In the genomic region with DNA sequence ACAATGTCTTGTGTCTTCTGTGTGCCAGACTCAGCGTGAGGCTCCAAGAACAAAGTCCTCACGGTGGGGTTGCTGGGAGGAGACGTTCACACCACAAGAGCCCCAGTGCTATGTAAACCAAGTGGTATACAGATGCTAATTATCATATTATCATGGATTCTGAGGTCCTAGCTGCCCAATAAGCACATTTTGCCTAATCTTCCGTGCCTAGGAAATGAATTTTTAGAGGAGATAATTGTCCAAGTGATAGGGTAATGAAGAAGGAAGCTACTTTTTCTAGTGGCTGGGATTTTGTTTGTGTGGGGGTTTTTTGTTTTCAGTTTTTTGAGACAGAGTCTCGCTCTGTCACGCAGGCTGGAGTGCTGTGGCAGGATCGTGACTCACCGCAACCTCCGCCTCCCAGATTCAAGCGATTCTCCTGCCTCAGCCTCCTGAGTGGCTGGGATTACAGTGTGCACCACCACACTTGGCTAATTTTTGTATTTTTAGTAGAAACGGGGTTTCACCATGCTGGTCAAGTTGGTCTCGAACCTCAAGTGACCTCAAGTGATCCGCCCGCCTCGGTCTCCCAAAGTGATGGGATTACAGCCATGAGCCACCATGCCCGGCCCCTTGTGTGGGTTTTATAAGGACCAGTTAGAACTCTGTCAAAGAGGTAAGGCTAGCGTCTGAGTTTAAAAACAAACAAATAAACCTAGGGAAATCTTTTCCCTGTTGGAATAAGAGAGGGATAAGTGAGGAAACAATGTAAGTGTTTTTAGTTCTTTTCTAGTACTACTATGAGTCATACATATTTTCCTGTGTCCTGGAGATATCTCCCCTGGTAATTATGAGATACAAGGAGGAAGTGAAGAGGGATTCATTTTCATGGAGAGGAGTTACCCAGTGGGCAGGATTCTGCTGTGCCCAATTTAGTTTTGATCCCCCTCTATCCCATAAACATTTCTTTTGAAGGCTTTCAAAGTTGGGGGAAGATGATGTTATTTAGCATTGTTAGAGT, we compare ENCODE assay signal across 1 cellular context.
TF ChIP-seq lines count a peak whose summit lies in the region.

No MANE protein-coding gene starts in this region.

TF ChIP-seq in K562, 482 proteins besides CTCF, POLR2A, EP300 and RAD21 (continued from another document):
- TF ChIP-seq, protein P1, sequence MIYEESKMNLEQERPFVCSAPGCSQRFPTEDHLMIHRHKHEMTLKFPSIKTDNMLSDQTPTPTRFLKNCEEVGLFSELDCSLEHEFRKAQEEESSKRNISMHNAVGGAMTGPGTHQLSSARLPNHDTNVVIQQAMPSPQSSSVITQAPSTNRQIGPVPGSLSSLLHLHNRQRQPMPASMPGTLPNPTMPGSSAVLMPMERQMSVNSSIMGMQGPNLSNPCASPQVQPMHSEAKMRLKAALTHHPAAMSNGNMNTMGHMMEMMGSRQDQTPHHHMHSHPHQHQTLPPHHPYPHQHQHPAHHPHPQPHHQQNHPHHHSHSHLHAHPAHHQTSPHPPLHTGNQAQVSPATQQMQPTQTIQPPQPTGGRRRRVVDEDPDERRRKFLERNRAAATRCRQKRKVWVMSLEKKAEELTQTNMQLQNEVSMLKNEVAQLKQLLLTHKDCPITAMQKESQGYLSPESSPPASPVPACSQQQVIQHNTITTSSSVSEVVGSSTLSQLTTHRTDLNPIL (CRISPR knock-in tag; IDR thresholded peaks at IDR 0.05) = no peak
- TF ChIP-seq ADNP (tag; IDR thresholded peaks at IDR 0.05) = 0 out of 2 replicates have a peak, but pooled peaks have one; percentile 12
- no peak for TF ChIP-seq XRCC4 (IDR thresholded peaks at IDR 0.05; ENCODE audit: extremely low read depth, insufficient read depth, insufficient read length)
